13 cellular contexts compared by ENCODE assay signal in genomic region chr16:30488764-30489595, GRCh38. TPM values are rescaled to one million over a fixed set of nuclear protein-coding genes. Genes with fewer than 3 reads are reported as not detected.
DNase-seq lines count a peak whose midpoint lies in the region; ATAC-seq and TF ChIP-seq lines count a peak whose summit lies in the region.
"Had no signal": no experiment of that assay in that cellular context is flagged by ENCODE, and none has a peak within 500 bp of the region (broad histone marks: within the 10 kb centered on the region; RNA-seq: fewer than 3 reads in every experiment).

No MANE protein-coding gene starts in this region.

- peaks cover 0 to 15% of the 10 kb centered on the region in 2 donors for H3K4me1 ChIP-seq in left lung

- intact Hi-C loops in left lung (cut with DNase I), result no loop called here

- DNase-seq in AML-193 (lab: John Stamatoyannopoulos, UW), result peak; percentile 20 to 55
- DNase-seq in HCEC 1CT, result peak; percentile 14
- DNase-seq in WTC11 (ENCODE audit: low spot score), result peak; percentile 34
- DNase-seq in left lung, result no peak
- no peak for DNase-seq in NCI-H187 treated with DMSO at 0.1 percent for 48 hours (lab: John Stamatoyannopoulos, UW)
- DNase-seq in HUDEP-2 (lab: John Stamatoyannopoulos, UW; ENCODE audit: unreplicated experiment in 76 of 76), result no peak
- DNase-seq in NOMO-1 treated with DMSO at 0.1 percent for 48 hours (lab: John Stamatoyannopoulos, UW; ENCODE audit: unreplicated experiment), result no peak
- no peak for DNase-seq in NCI-H510A (lab: John Stamatoyannopoulos, UW)
- DNase-seq: heart left ventricle, NCI-H446 treated with DMSO at 0.1 percent for 48 hours, SHP77 had no signal

- H3K27ac Mint-ChIP-seq in WTC11, result peak overlapping the region; percentile 19; the same call in 1 of the 2 replicates

- peaks cover 14% of the 10 kb centered on the region for H3K4me1 Mint-ChIP-seq in WTC11

- POLR2A ChIA-PET in WTC11 (lab: Charles Lee), result no interaction called here

- H3K4me3 ChIP-seq in left lung, result no peak overlapping the region
- H3K4me3 ChIP-seq: heart left ventricle had no signal

- peak; percentile 67 for ATAC-seq in WTC11
- peak; percentile 66 for ATAC-seq in left lung
- ATAC-seq: HCT116, heart left ventricle, sciatic nerve had no signal

- CTCF ChIA-PET in WTC11 (lab: Charles Lee), result interaction anchor here (0.7 to 1.3 kb wide), 5 partner anchors 13 to 127 kb away, joined by 3 to 6 read pairs (median 3); partner anchors contain the start of genes DCTPP1 and TBC1D10B

- H3K36me3 ChIP-seq in left lung, result peaks cover 0 to 82% of the 10 kb centered on the region in 2 donors

- no peak overlapping the region for H3K4me3 Mint-ChIP-seq in WTC11

- no peak overlapping the region for H3K27ac ChIP-seq in left lung
- H3K27ac ChIP-seq: heart left ventricle had no signal

- H3K36me3 Mint-ChIP-seq in WTC11, result no peaks in the 10 kb centered on the region

- H3K9me3 Mint-ChIP-seq in WTC11, result no peaks in the 10 kb centered on the region

- no peaks in the 10 kb centered on the region for H3K27me3 ChIP-seq in left lung
- H3K27me3 ChIP-seq: heart left ventricle had no signal

- no peak for TF ChIP-seq CTCF in WTC11 (IDR thresholded peaks at IDR 0.05)
- no peak for TF ChIP-seq CTCF in left lung (IDR thresholded peaks at IDR 0.05)

- H3K27me3 Mint-ChIP-seq in WTC11 (ENCODE audit: low read depth), result peaks cover 5% of the 10 kb centered on the region; the same call in 1 of the 2 replicates

- H3K9me3 ChIP-seq in left lung, result no peaks in the 10 kb centered on the region
- H3K9me3 ChIP-seq: heart left ventricle had no signal

TF ChIP-seq in WTC11, 78 proteins besides CTCF, POLR2A, EP300 and RAD21:
- TF ChIP-seq OVOL2 (CRISPR knock-in tag; IDR thresholded peaks at IDR 0.05; ENCODE audit: borderline replicate concordance) (no peak), GABPB1 (CRISPR knock-in tag; IDR thresholded peaks at IDR 0.05) (peak; percentile 56), ZNF121 (CRISPR knock-in tag; IDR thresholded peaks at IDR 0.05) (peak; percentile 68; the same call in 1 of the 2 replicates), TEAD1 (CRISPR knock-in tag; IDR thresholded peaks at IDR 0.05) (no peak)

RNA-seq across cellular contexts. Expression of gene ITGAL, which starts 16.4 kb away (rescaled TPM):
- total RNA-seq in WTC11 (2021) (0.64 to 1.1 TPM (median 1.0 TPM) in 3 replicates), left lung (10 to 100 TPM; 19.9 to 60.2 TPM)

RNA-seq across cellular contexts. Expression of gene ZNF768, which starts 37.4 kb away (rescaled TPM):
- total RNA-seq in WTC11 (2021) (35.9 to 43.0 TPM (median 42.4 TPM) in 3 replicates), left lung (10 to 100 TPM; 26.1 to 26.4 TPM)

RNA-seq across cellular contexts. Expression of gene SEPHS2, which starts 43.3 kb away (rescaled TPM):
- total RNA-seq in WTC11 (2021) (50.4 to 55.2 TPM (median 53.5 TPM) in 3 replicates), left lung (10 to 100 TPM; 50.3 to 64.0 TPM)

RNA-seq across cellular contexts. Expression of gene ZNF747, which starts 45.7 kb away (rescaled TPM):
- total RNA-seq in WTC11 (2021) (11.3 to 11.7 TPM (median 11.5 TPM) in 3 replicates), left lung (10 to 100 TPM in 1 of 2 donors, 1 to 10 TPM in 1; 6.6 to 11.8 TPM)

RNA-seq across cellular contexts. Expression of gene DCTPP1, which starts 59.1 kb away (rescaled TPM):
- total RNA-seq in WTC11 (2021) (69.0 to 72.2 TPM (median 70.5 TPM) in 3 replicates), left lung (10 to 100 TPM; 26.2 to 37.4 TPM)

Comparison
In these comparisons a context has a peak if more than half of its experiments do, and no peak if none do; other contexts are left out.
1. DNase-seq: peak in AML-193 (2 of 2), HCEC 1CT (single experiment) and WTC11 (single experiment); none in left lung (0 of 2), NCI-H187 treated with DMSO at 0.1 percent for 48 hours (single experiment), HUDEP-2 (0 of 76), NOMO-1 treated with DMSO at 0.1 percent for 48 hours (single experiment) and NCI-H510A (single experiment).
2. RNA of gene ITGAL, which starts 16.4 kb away (total RNA-seq): 19.9 to 60.2 TPM in left lung; 0.64 to 1.1 TPM in WTC11; every median in the first group is over 10 times any median in the second.